18 cellular contexts compared by ENCODE assay signal in genomic region chr5:112247930-112248329, GRCh38.
A peak's percentile ranks its signal among the peaks of the same experiment; 100 is the strongest.
DNase-seq lines count a peak whose midpoint lies in the region; ATAC-seq and TF ChIP-seq lines count a peak whose summit lies in the region.
"Had no signal": no experiment of that assay in that cellular context is flagged by ENCODE, and none has a peak within 500 bp of the region (broad histone marks: within the 10 kb centered on the region; RNA-seq: fewer than 3 reads in every experiment).

No MANE protein-coding gene starts in this region.

- TF ChIP-seq CTCF in left ventricle myocardium inferior (IDR thresholded peaks at IDR 0.05; ENCODE audit: borderline replicate concordance) (no peak), prostate gland (IDR thresholded peaks at IDR 0.05) (no peak), BE2C (IDR thresholded peaks at IDR 0.05; ENCODE audit: low read depth, low read length) (no peak)

- H3K36me3 ChIP-seq in left ventricle myocardium inferior (peaks cover 6% of the 10 kb centered on the region), prostate gland (no peaks in the 10 kb centered on the region), BE2C (no peaks in the 10 kb centered on the region)

- H3K27me3 ChIP-seq in left ventricle myocardium inferior (ENCODE audit: low read depth) (no peaks in the 10 kb centered on the region), prostate gland (replicated peaks; ENCODE audit: insufficient read depth) (no peaks in the 10 kb centered on the region), BE2C (peaks cover 27% of the 10 kb centered on the region)

- H3K9me3 ChIP-seq in left ventricle myocardium inferior (replicated peaks) (no peaks in the 10 kb centered on the region), prostate gland (no peaks in the 10 kb centered on the region), BE2C (no peaks in the 10 kb centered on the region)

- DNase-seq in left ventricle myocardium inferior (no peak), Right ventricle myocardium inferior (ENCODE audit: missing footprints) (no peak), astrocyte of the hippocampus (ENCODE audit: low read depth, low spot score) (peak; percentile 36), prostate gland (ENCODE audit: low spot score) (peak; percentile 19), BE2C (no peak), HuH-7 (ENCODE audit: low spot score) (no peak)
- DNase-seq: ACHN; CD4-positive, alpha-beta T cell; DMS153; DMS79; GDM1; GOT3; H7; HFFc6 had no signal

- H3K27ac ChIP-seq in left ventricle myocardium inferior (replicated peaks) (peak overlapping the region; percentile 30), prostate gland (no peak overlapping the region)
- H3K27ac ChIP-seq: C4-2B had no signal

- no peak for ATAC-seq in Right ventricle myocardium inferior
- ATAC-seq in esophagus mucosa: peak; percentile 40
- no peak for ATAC-seq in GM21723 (IDR thresholded peaks at IDR 0.05; ENCODE audit: unreplicated experiment)
- ATAC-seq: HCT116 had no signal

- peaks cover 30% of the 10 kb centered on the region for H3K4me1 ChIP-seq in left ventricle myocardium inferior
- H3K4me1 ChIP-seq in prostate gland (replicated peaks): no peaks in the 10 kb centered on the region
- H3K4me1 ChIP-seq in BE2C: no peaks in the 10 kb centered on the region

- TF ChIP-seq POLR2A in prostate gland (IDR thresholded peaks at IDR 0.05): no peak

- H3K4me3 ChIP-seq in left ventricle myocardium inferior (no peak overlapping the region), prostate gland (no peak overlapping the region), BE2C (ENCODE audit: low read depth, low read length) (no peak overlapping the region)

- intact Hi-C loops in left ventricle myocardium inferior (cut with micrococcal nuclease) (no loop called here), Right ventricle myocardium inferior (cut with DNase I) (no loop called here), prostate gland (cut with DNase I) (no loop called here)

Comparison
In these comparisons a context has a peak if more than half of its experiments do, and no peak if none do; other contexts are left out.
1. DNase-seq: peak in astrocyte of the hippocampus (single experiment) and prostate gland (single experiment); none in left ventricle myocardium inferior (single experiment), Right ventricle myocardium inferior (single experiment), BE2C (single experiment) and HuH-7 (single experiment).